ENCODE assay signal across 2 cellular contexts in genomic region chr16:11123666-11124065, GRCh38.
A peak's percentile ranks its signal among the peaks of the same experiment; 100 is the strongest.
TF ChIP-seq lines count a peak whose summit lies in the region.

No MANE protein-coding gene starts in this region.

TF ChIP-seq in HepG2, 621 proteins besides CTCF, POLR2A, EP300 and RAD21 (continued from another document):
- TF ChIP-seq PBX2 (CRISPR knock-in tag; IDR thresholded peaks at IDR 0.05) (no peak), TAF15 (IDR thresholded peaks at IDR 0.05; ENCODE audit: low read depth, low read length, poor library complexity, severe bottlenecking) (no peak), ARID2 (CRISPR knock-in tag; IDR thresholded peaks at IDR 0.05; ENCODE audit: borderline replicate concordance) (no peak), PRDM15 (CRISPR knock-in tag; IDR thresholded peaks at IDR 0.05) (no peak), ZNF781 (CRISPR knock-in tag; IDR thresholded peaks at IDR 0.05; ENCODE audit: borderline replicate concordance, not compliant biosample characterization) (no peak), SNAI1 (CRISPR knock-in tag; IDR thresholded peaks at IDR 0.05; ENCODE audit: borderline replicate concordance) (no peak), KLF6 (CRISPR knock-in tag; IDR thresholded peaks at IDR 0.05) (no peak), MED13 (CRISPR knock-in tag; IDR thresholded peaks at IDR 0.05) (no peak), ZNF280B (CRISPR knock-in tag; IDR thresholded peaks at IDR 0.05; ENCODE audit: borderline replicate concordance) (peak; percentile 26; the same call in 1 of the 2 replicates), ZNF230 (CRISPR knock-in tag; IDR thresholded peaks at IDR 0.05) (no peak), ZNF513 (CRISPR knock-in tag; conservative IDR thresholded peaks at IDR 0.05) (no peak), JUND (CRISPR knock-in tag; IDR thresholded peaks at IDR 0.05) (no peak), HES4 (CRISPR knock-in tag; IDR thresholded peaks at IDR 0.05; ENCODE audit: borderline replicate concordance) (0 out of 2 replicates have a peak, but pooled peaks have one; percentile 47), SP5 (CRISPR knock-in tag; IDR thresholded peaks at IDR 0.05; ENCODE audit: borderline replicate concordance, low read depth) (no peak)
TF ChIP-seq in HepG2: peak in this region for 2.

TF ChIP-seq in SK-N-SH, 30 proteins besides CTCF, POLR2A, EP300 and RAD21 (continued from another document):
- TF ChIP-seq, protein P1, sequence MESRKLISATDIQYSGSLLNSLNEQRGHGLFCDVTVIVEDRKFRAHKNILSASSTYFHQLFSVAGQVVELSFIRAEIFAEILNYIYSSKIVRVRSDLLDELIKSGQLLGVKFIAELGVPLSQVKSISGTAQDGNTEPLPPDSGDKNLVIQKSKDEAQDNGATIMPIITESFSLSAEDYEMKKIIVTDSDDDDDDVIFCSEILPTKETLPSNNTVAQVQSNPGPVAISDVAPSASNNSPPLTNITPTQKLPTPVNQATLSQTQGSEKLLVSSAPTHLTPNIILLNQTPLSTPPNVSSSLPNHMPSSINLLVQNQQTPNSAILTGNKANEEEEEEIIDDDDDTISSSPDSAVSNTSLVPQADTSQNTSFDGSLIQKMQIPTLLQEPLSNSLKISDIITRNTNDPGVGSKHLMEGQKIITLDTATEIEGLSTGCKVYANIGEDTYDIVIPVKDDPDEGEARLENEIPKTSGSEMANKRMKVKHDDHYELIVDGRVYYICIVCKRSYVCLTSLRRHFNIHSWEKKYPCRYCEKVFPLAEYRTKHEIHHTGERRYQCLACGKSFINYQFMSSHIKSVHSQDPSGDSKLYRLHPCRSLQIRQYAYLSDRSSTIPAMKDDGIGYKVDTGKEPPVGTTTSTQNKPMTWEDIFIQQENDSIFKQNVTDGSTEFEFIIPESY (IDR thresholded peaks at IDR 0.05; ENCODE audit: borderline replicate concordance, low read depth): no peak
- TF ChIP-seq TAF1 (IDR thresholded peaks at IDR 0.05; ENCODE audit: borderline replicate concordance, low read depth, low read length) (no peak), FOXM1 (IDR thresholded peaks at IDR 0.05; ENCODE audit: low read depth) (no peak)
TF ChIP-seq in SK-N-SH: peak in this region for 0.
